21 cellular contexts compared by ENCODE assay signal in the genomic region with DNA sequence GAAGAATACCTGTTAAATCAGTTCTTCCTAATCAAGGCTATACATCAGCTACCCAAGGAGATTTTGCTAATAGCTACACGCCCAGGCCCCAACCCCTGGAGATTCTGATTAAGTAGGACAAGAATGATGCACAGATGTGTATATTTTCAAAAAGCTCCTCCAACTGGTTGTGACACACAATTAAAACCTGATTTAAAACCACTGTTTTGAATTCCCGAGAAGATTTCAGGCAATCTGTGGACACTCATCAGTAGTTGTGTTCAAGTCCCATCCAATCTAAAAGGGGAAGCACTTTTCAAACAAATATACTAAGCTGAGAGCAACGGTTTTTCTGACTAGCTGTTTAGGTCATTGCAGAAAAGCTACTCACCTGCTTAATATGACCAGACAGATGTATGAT.
DNase-seq lines count a peak whose midpoint lies in the region; ATAC-seq, FAIRE-seq and TF ChIP-seq lines count a peak whose summit lies in the region.
"Had no signal": no experiment of that assay in that cellular context is flagged by ENCODE, and none has a peak within 500 bp of the region (broad histone marks: within the 10 kb centered on the region; RNA-seq: fewer than 3 reads in every experiment).

No MANE protein-coding gene starts in this region.

- H3K27ac ChIP-seq in kidney (ENCODE audit: low read depth in 2 of 2, low read length in 2 of 2) (no peak overlapping the region), aorta (ENCODE audit: low read depth in 1 of 2, low read length in 2 of 2) (no peak overlapping the region)
- H3K27ac ChIP-seq: HL-60 had no signal

- H3K4me1 Mint-ChIP-seq in HFFc6 (ENCODE audit: low read depth), result peaks cover 13% of the 10 kb centered on the region
- H3K4me1 Mint-ChIP-seq: CD4-positive, CD25-positive, alpha-beta regulatory T cell; CD8-positive, alpha-beta memory T cell had no signal

- FAIRE-seq in kidney (lab: Jason Lieb, UNC) (no peak), GM12892 (lab: Jason Lieb, UNC) (no peak)
- FAIRE-seq: K562 had no signal

- H3K4me3 ChIP-seq in AG10803 (ENCODE audit: low read length), result no peak overlapping the region
- H3K4me3 ChIP-seq in epithelial cell of esophagus (ENCODE audit: low read length), result no peak overlapping the region
- no peak overlapping the region for H3K4me3 ChIP-seq in foreskin fibroblast (ENCODE audit: low read depth in 1 of 2, low read length in 2 of 2)
- no peak overlapping the region for H3K4me3 ChIP-seq in kidney (ENCODE audit: low read length in 2 of 2)
- no peak overlapping the region for H3K4me3 ChIP-seq in aorta (ENCODE audit: low read length in 2 of 2)
- H3K4me3 ChIP-seq: K562 had no signal

- H3K27ac Mint-ChIP-seq in HFFc6, result peak overlapping the region; percentile 67; the same call in 1 of the 2 replicates
- H3K27ac Mint-ChIP-seq: CD4-positive, CD25-positive, alpha-beta regulatory T cell; CD8-positive, alpha-beta memory T cell had no signal

- TF ChIP-seq CTCF in AG10803 (conservative IDR thresholded peaks at IDR 0.05; ENCODE audit: low read length) (no peak), HFFc6 (IDR thresholded peaks at IDR 0.05) (no peak), epithelial cell of esophagus (IDR thresholded peaks at IDR 0.05; ENCODE audit: insufficient read depth, low read depth, low read length, missing control alignments) (no peak), foreskin fibroblast (IDR thresholded peaks at IDR 0.05; ENCODE audit: low read depth, low read length) (no peak), kidney (IDR thresholded peaks at IDR 0.05; ENCODE audit: borderline replicate concordance, extremely low read depth, insufficient read depth) (no peak)

- DNase-seq in AG10803 (ENCODE audit: low read depth), result peak; percentile 58
- peak; percentile 40 for DNase-seq in HFFc6
- peak; percentile 14 for DNase-seq in epithelial cell of esophagus (ENCODE audit: low read depth)
- peak; percentile 7 to 43 for DNase-seq in foreskin fibroblast
- DNase-seq in kidney, result no peak
- DNase-seq in GM12892 (ENCODE audit: insufficient read length), result no peak
- no peak for DNase-seq in activated CD4-positive, alpha-beta T cell treated with anti-CD3 and anti-CD28 coated beads, Interleukin-2, amount 50 U/mL, for 1 hour
- DNase-seq in aorta, result no peak
- DNase-seq: BE2C; C1 segment of cervical spinal cord; CD4-positive, CD25-positive, alpha-beta regulatory T cell; CD8-positive, alpha-beta memory T cell; COR-L47; DMS 273 treated with DMSO at 0.1 percent for 48 hours; DMS53; DND-41; EL; GOT3; H7 had no signal

- no peak overlapping the region for H3K4me3 Mint-ChIP-seq in HFFc6
- H3K4me3 Mint-ChIP-seq: CD4-positive, CD25-positive, alpha-beta regulatory T cell; CD8-positive, alpha-beta memory T cell had no signal

- ATAC-seq in aorta (ENCODE audit: low FRiP score), result no peak
- ATAC-seq: K562 had no signal

- intact Hi-C loops in kidney (cut with DNase I), result no loop called here
- intact Hi-C loops in aorta (cut with DNase I), result no loop called here

- H3K4me1 ChIP-seq in kidney (ENCODE audit: control insufficient read depth in 1 of 2, insufficient read depth in 1 of 2, low read depth in 1 of 2, low read length in 2 of 2) (no peaks in the 10 kb centered on the region), aorta (ENCODE audit: control insufficient read depth in 1 of 2, insufficient read depth in 2 of 2, low read length in 2 of 2) (peaks cover 0 to 1% of the 10 kb centered on the region in 2 donors)
- H3K4me1 ChIP-seq: BE2C had no signal

- no peak for TF ChIP-seq POLR2A in GM12892 (IDR thresholded peaks at IDR 0.05; ENCODE audit: low read depth, low read length)

- H3K9me3 ChIP-seq in kidney (ENCODE audit: control insufficient read depth in 1 of 2, low read length in 2 of 2) (no peaks in the 10 kb centered on the region), aorta (ENCODE audit: control insufficient read depth, low read length) (no peaks in the 10 kb centered on the region)
- H3K9me3 ChIP-seq: BE2C had no signal

- no peaks in the 10 kb centered on the region for H3K27me3 ChIP-seq in aorta (ENCODE audit: control insufficient read depth in 1 of 2, insufficient read depth in 2 of 2, low read length in 1 of 2)
- H3K27me3 ChIP-seq: BE2C had no signal

- no peaks in the 10 kb centered on the region for H3K9me3 Mint-ChIP-seq in HFFc6
- H3K9me3 Mint-ChIP-seq: CD4-positive, CD25-positive, alpha-beta regulatory T cell; CD8-positive, alpha-beta memory T cell had no signal

- H3K9ac ChIP-seq in kidney (ENCODE audit: low read length in 2 of 2), result no peak overlapping the region

- no peaks in the 10 kb centered on the region; the same call in none of the 2 replicates for H3K27me3 Mint-ChIP-seq in HFFc6 (ENCODE audit: insufficient read depth)

- H3K36me3 ChIP-seq in kidney (ENCODE audit: control insufficient read depth in 1 of 2, insufficient read depth in 2 of 2, low read length in 2 of 2) (no peaks in the 10 kb centered on the region), aorta (ENCODE audit: control insufficient read depth in 1 of 2, insufficient read depth in 2 of 2, low read length in 1 of 2) (no peaks in the 10 kb centered on the region)
- H3K36me3 ChIP-seq: BE2C had no signal

- 80 to 83% methylated on average over 3 of the region's 3 CpGs for whole genome bisulfite sequencing in aorta, 2 donors

- H3K36me3 Mint-ChIP-seq in HFFc6 (ENCODE audit: low read depth), result no peaks in the 10 kb centered on the region
- H3K36me3 Mint-ChIP-seq: CD4-positive, CD25-positive, alpha-beta regulatory T cell; CD8-positive, alpha-beta memory T cell had no signal

Comparison
In these comparisons a context has a peak if more than half of its experiments do, and no peak if none do; other contexts are left out.
1. DNase-seq: peak in AG10803 (single experiment), HFFc6 (single experiment), epithelial cell of esophagus (single experiment) and foreskin fibroblast (2 of 2); none in kidney (single experiment), GM12892 (single experiment), activated CD4-positive, alpha-beta T cell treated with anti-CD3 and anti-CD28 coated beads, Interleukin-2, amount 50 U/mL, for 1 hour (single experiment) and aorta (0 of 2).